ENCODE assay signal across 32 cellular contexts in genomic region chr6:114121913-114122662, GRCh38.
DNase-seq lines count a peak whose midpoint lies in the region; ATAC-seq, FAIRE-seq and TF ChIP-seq lines count a peak whose summit lies in the region.
"Had no signal": no experiment of that assay in that cellular context is flagged by ENCODE, and none has a peak within 500 bp of the region (broad histone marks: within the 10 kb centered on the region; RNA-seq: fewer than 3 reads in every experiment).

No MANE protein-coding gene starts in this region.

- no peaks in the 10 kb centered on the region for H3K9me2 ChIP-seq in Karpas-422 (replicated peaks; ENCODE audit: insufficient read depth, low read length)

- H3K23me2 ChIP-seq in H1 (ENCODE audit: low read depth, low read length) = no peaks in the 10 kb centered on the region

- H2BK5ac ChIP-seq in H1 (ENCODE audit: low read depth, low read length) = peak overlapping the region; percentile 73; the same call in 1 of the 2 replicates

- H3K4me1 ChIP-seq in BE2C (no peaks in the 10 kb centered on the region; the same call in 1 of the 2 replicates), HUES64 (ENCODE audit: insufficient read depth, low read length) (peaks cover 20% of the 10 kb centered on the region), H1 (replicated peaks in 1 of 4; ENCODE audit: control insufficient read depth in 3 of 4, insufficient read depth in 4 of 4, low read length in 3 of 4) (peaks cover 0 to 7% (median 3%) of the 10 kb centered on the region in 4 experiments; a peak in 5 of 7 replicates), psoas muscle (no peaks in the 10 kb centered on the region), Karpas-422 (ENCODE audit: low read length) (no peaks in the 10 kb centered on the region)
- H3K4me1 ChIP-seq: BLaER1, pancreas, right atrium auricular region, testis had no signal

- peak overlapping the region; percentile 88; the same call in 1 of the 2 replicates for H2BK12ac ChIP-seq in H1 (ENCODE audit: low read depth, low read length)

- H4K20me1 ChIP-seq in H1 (replicated peaks in 1 of 2; ENCODE audit: control insufficient read depth in 1 of 2, insufficient read depth in 2 of 2, low read length in 2 of 2) (no peaks in the 10 kb centered on the region), Karpas-422 (ENCODE audit: insufficient read depth, low read depth, low read length) (no peaks in the 10 kb centered on the region)
- H4K20me1 ChIP-seq: BLaER1 had no signal

- no peak overlapping the region for H3K14ac ChIP-seq in H1 (ENCODE audit: insufficient read length)

- no peak for TF ChIP-seq EP300 in H1 (IDR thresholded peaks at IDR 0.05; ENCODE audit: borderline replicate concordance in 1 of 2, low read depth in 2 of 2, low read length in 2 of 2)

- no peak overlapping the region; the same call in 1 of the 2 replicates for H2BK20ac ChIP-seq in H1 (ENCODE audit: low read length)

- FAIRE-seq in H1 (lab: Jason Lieb, UNC) = peak; percentile 57

- H3K9me3 ChIP-seq in BE2C (no peaks in the 10 kb centered on the region), HUES64 (ENCODE audit: insufficient read depth, low read depth, low read length) (no peaks in the 10 kb centered on the region), H1 (ENCODE audit: insufficient read depth in 2 of 2, low read depth in 1 of 2, low read length in 1 of 2) (no peaks in the 10 kb centered on the region), psoas muscle (no peaks in the 10 kb centered on the region), Karpas-422 (ENCODE audit: low read length) (no peaks in the 10 kb centered on the region)
- H3K9me3 ChIP-seq: BLaER1, mucosa of descending colon, pancreas, right atrium auricular region, testis had no signal

- H3K79me2 ChIP-seq in H1 (ENCODE audit: control insufficient read depth in 1 of 2, insufficient read depth in 2 of 2, low read length in 2 of 2) = no peaks in the 10 kb centered on the region
- no peaks in the 10 kb centered on the region for H3K79me2 ChIP-seq in Karpas-422 (ENCODE audit: low read length)
- H3K79me2 ChIP-seq: hepatocyte had no signal

- 88% methylated on average over 5 of the region's 5 CpGs for WGBS in HUES64
- WGBS in H1 (ENCODE audit: extremely low coverage in 1 of 2, insufficient coverage in 1 of 2, insufficient read length in 1 of 2, insufficient replicate concordance in 2 of 2, low coverage in 1 of 2, low lambda C conversion rate in 2 of 2, missing lambda C conversion rate in 1 of 2), 2 experiments = 90% methylated on average over 5 of the region's 5 CpGs; no CpG with 5 or more reads in 1 of the 2 experiments
- 48 to 61% (median 53%) methylated on average over 5 of the region's 5 CpGs for WGBS in psoas muscle, 3 donors

- no peak overlapping the region for H2BK120ac ChIP-seq in H1 (replicated peaks; ENCODE audit: low read depth, low read length)

- peak overlapping the region; percentile 45; the same call in 1 of the 2 replicates for H3K27ac ChIP-seq in HUES64 (ENCODE audit: low read depth, low read length)
- no peak overlapping the region for H3K27ac ChIP-seq in H1 (ENCODE audit: low read depth, low read length)
- no peak overlapping the region for H3K27ac ChIP-seq in psoas muscle
- no peak overlapping the region for H3K27ac ChIP-seq in Karpas-422 (ENCODE audit: low read length)
- H3K27ac ChIP-seq: BLaER1, cardiac muscle cell, GM23248, hepatocyte, pancreas, right atrium auricular region, testis, VCaP had no signal

- TF ChIP-seq CTCF in BE2C (IDR thresholded peaks at IDR 0.05; ENCODE audit: low read depth, low read length) (no peak), H1 (IDR thresholded peaks at IDR 0.05; ENCODE audit: control extremely low read depth in 1 of 3, insufficient read depth in 1 of 3, low read depth in 1 of 3, low read length in 3 of 3) (no peak), psoas muscle (IDR thresholded peaks at IDR 0.05) (no peak)

- DNase-seq in BE2C (peak; percentile 24), H1 (ENCODE audit: low read depth in 1 of 2, low spot score in 2 of 2) (no peak), psoas muscle (no peak), LoVo (ENCODE audit: low spot score) (no peak), Karpas-422 (no peak)
- DNase-seq: activated CD4-positive, alpha-beta T cell treated with anti-CD3 and anti-CD28 coated beads, Interleukin-2, amount 10 ng/mL, durations not matched to agents 24 days and 14 days; activated effector memory CD4-positive, alpha-beta T cell treated with anti-CD3 and anti-CD28 coated beads, Interleukin-2, amount 50 U/mL, for 16 hours; activated T-cell treated with anti-CD3 and anti-CD28 coated beads, Interleukin-2, amount 50 U/mL, for 24 hours; anterior cingulate cortex; effector CD4-positive, alpha-beta T cell; GDM1; GM23248; KBM-7; MM.1S; mucosa of descending colon; NCI-H1930; NCI-H2227 treated with DMSO at 0.1 percent for 48 hours; NCI-H526 treated with DMSO at 0.1 percent for 48 hours; pancreas; PC-3; SHP77; stimulated activated CD4-positive, alpha-beta T cell treated with anti-CD3 and anti-CD28 coated beads, Interleukin-1b, Interleukin-23, amount 100 ng/mL, for 48 hours; T-helper 9 cell; testis had no signal

- TF ChIP-seq POLR2A in H1 (IDR thresholded peaks at IDR 0.05; ENCODE audit: control extremely low read depth in 1 of 2, low read depth in 2 of 2, low read length in 2 of 2) = no peak

- H2AFZ ChIP-seq in H1 (ENCODE audit: low read length) (no peak overlapping the region), Karpas-422 (ENCODE audit: low read length) (no peak overlapping the region)
- H2AFZ ChIP-seq: GM23248, hepatocyte had no signal

- H3K18ac ChIP-seq in H1 (ENCODE audit: extremely low read depth, low read length) = 0 out of 2 replicates have a peak overlapping the region, but pooled peaks have one; percentile 71

- H2BK15ac ChIP-seq in H1 (ENCODE audit: low read length) = no peak overlapping the region

- no peak overlapping the region for H4K8ac ChIP-seq in H1 (ENCODE audit: extremely low read depth, insufficient read depth, low read length)

- intact Hi-C loops in psoas muscle (cut with DNase I) = no loop called here

- peak overlapping the region; percentile 99; the same call in 1 of the 2 replicates for H2AK5ac ChIP-seq in H1 (ENCODE audit: low read depth, low read length)

- peak overlapping the region in 1 of 2 experiments; percentile 52; a peak in 1 of 4 replicates for H3K4me2 ChIP-seq in H1 (ENCODE audit: insufficient read depth in 1 of 2, low read depth in 2 of 2, low read length in 2 of 2)
- H3K4me2 ChIP-seq in Karpas-422 (ENCODE audit: low read depth, low read length, poor library complexity, severe bottlenecking) = no peak overlapping the region
- H3K4me2 ChIP-seq: BLaER1, hepatocyte had no signal

- H3K23ac ChIP-seq in H1 (ENCODE audit: insufficient read length) = no peak overlapping the region

- H4K5ac ChIP-seq in H1 (ENCODE audit: insufficient read length, low read depth, low read length) = no peak overlapping the region

- H3K36me3 ChIP-seq in BE2C = no peaks in the 10 kb centered on the region
- H3K36me3 ChIP-seq in HUES64 (ENCODE audit: insufficient read depth, low read length) = no peaks in the 10 kb centered on the region
- H3K36me3 ChIP-seq in H1 (ENCODE audit: control insufficient read depth in 2 of 4, insufficient read depth in 4 of 4, low read length in 3 of 4) = no peaks in the 10 kb centered on the region
- no peaks in the 10 kb centered on the region for H3K36me3 ChIP-seq in psoas muscle (ENCODE audit: insufficient read depth in 1 of 2, low read depth in 1 of 2)
- H3K36me3 ChIP-seq in Karpas-422 (ENCODE audit: insufficient read depth, low read length) = no peaks in the 10 kb centered on the region
- H3K36me3 ChIP-seq: BLaER1, cardiac muscle cell, pancreas, right atrium auricular region had no signal

- CTCF ChIA-PET in H1 (lab: Charles Lee; ENCODE audit: partially characterized antibody) = interaction anchor here (1.5 to 4.9 kb wide), 2 partner anchors 13 to 17 kb away, joined by 3 to 29 read pairs; no protein-coding TSS in a partner anchor

- POLR2A ChIA-PET in H1 (lab: Charles Lee; ENCODE audit: partially characterized antibody) = no interaction called here

- H3K27me3 ChIP-seq in BE2C (no peaks in the 10 kb centered on the region), HUES64 (ENCODE audit: insufficient read depth, low read length) (no peaks in the 10 kb centered on the region), H1 (replicated peaks in 1 of 4; ENCODE audit: control insufficient read depth in 3 of 4, extremely low read depth in 1 of 4, insufficient read depth in 3 of 4, low read length in 3 of 4) (no peaks in the 10 kb centered on the region), psoas muscle (ENCODE audit: insufficient read depth in 3 of 3, low read length in 2 of 3) (no peaks in the 10 kb centered on the region), Karpas-422 (ENCODE audit: low read length) (no peaks in the 10 kb centered on the region)
- H3K27me3 ChIP-seq: BLaER1, cardiac muscle cell, hepatocyte, pancreas, right atrium auricular region, testis had no signal

- no peak overlapping the region for H3K56ac ChIP-seq in H1 (replicated peaks; ENCODE audit: insufficient read length, low read depth, low read length)

- H3K79me1 ChIP-seq in H1 (ENCODE audit: low read depth, low read length) = no peaks in the 10 kb centered on the region; the same call in 1 of the 2 replicates

- H3K9ac ChIP-seq in HUES64 (ENCODE audit: low read depth, low read length) = no peak overlapping the region
- no peak overlapping the region for H3K9ac ChIP-seq in H1 (replicated peaks in 1 of 4; ENCODE audit: extremely low read depth in 1 of 4, low read depth in 3 of 4, low read length in 3 of 4)
- H3K9ac ChIP-seq in Karpas-422 (ENCODE audit: low read length) = no peak overlapping the region
- H3K9ac ChIP-seq: BLaER1, GM23248 had no signal

- no peak overlapping the region for H3K4me3 ChIP-seq in BE2C (ENCODE audit: low read depth, low read length)
- H3K4me3 ChIP-seq in HUES64 (ENCODE audit: low read length) = no peak overlapping the region
- no peak overlapping the region for H3K4me3 ChIP-seq in H1 (ENCODE audit: extremely low read depth in 1 of 4, insufficient read depth in 2 of 4, low read depth in 3 of 4, low read length in 4 of 4)
- no peak overlapping the region for H3K4me3 ChIP-seq in psoas muscle
- no peak overlapping the region for H3K4me3 ChIP-seq in Karpas-422 (ENCODE audit: low read length)
- H3K4me3 ChIP-seq: BLaER1, cardiac muscle cell, GM23248, hepatocyte, lung, mucosa of descending colon, pancreas, right atrium auricular region, testis had no signal

- ATAC-seq in psoas muscle = peak; percentile 69 to 92 (median 88)
- no peak for ATAC-seq in activated CD4-positive, CD25-positive, alpha-beta regulatory T cell treated with anti-CD3 and anti-CD28 coated beads, Interleukin-2, amount 50 U/mL, for 24 hours
- ATAC-seq: mucosa of descending colon, pancreas, PC-3 had no signal

- TF ChIP-seq RAD21 in H1 (IDR thresholded peaks at IDR 0.05 in 1 of 2, conservative IDR thresholded peaks at IDR 0.05 in 1 of 2; ENCODE audit: low read depth in 2 of 2, low read length in 2 of 2) = no peak

- H4K91ac ChIP-seq in H1 (replicated peaks; ENCODE audit: insufficient read length, low read length) = peak overlapping the region; percentile 95

- no peak overlapping the region for H3K4ac ChIP-seq in H1 (replicated peaks; ENCODE audit: insufficient read length, low read depth, low read length)

TF ChIP-seq in H1, 55 proteins besides CTCF, POLR2A, EP300 and RAD21 (continues in another document):
- TF ChIP-seq CTBP2 (IDR thresholded peaks at IDR 0.05; ENCODE audit: borderline replicate concordance, insufficient read depth, insufficient read length, low read length) (no peak), POU5F1 (IDR thresholded peaks at IDR 0.05; ENCODE audit: low read depth, low read length) (no peak), RFX5 (IDR thresholded peaks at IDR 0.05; ENCODE audit: borderline replicate concordance, low read depth, low read length) (no peak)

Comparison
In these comparisons a context has a peak if more than half of its experiments do, and no peak if none do; other contexts are left out.
1. ATAC-seq: peak in psoas muscle (4 of 4); none in activated CD4-positive, CD25-positive, alpha-beta regulatory T cell treated with anti-CD3 and anti-CD28 coated beads, Interleukin-2, amount 50 U/mL, for 24 hours (0 of 2).